ENCODE assay signal across 1 cellular context in genomic region chr5:1190915-1191314, GRCh38.
TF ChIP-seq lines count a peak whose summit lies in the region.

No MANE protein-coding gene starts in this region.

TF ChIP-seq in K562, 482 proteins besides CTCF, POLR2A, EP300 and RAD21 (continues in another document):
- TF ChIP-seq CHD1 (IDR thresholded peaks at IDR 0.05; ENCODE audit: low read length): no peak
- no peak for TF ChIP-seq FOS (IDR thresholded peaks at IDR 0.05; ENCODE audit: extremely low read depth, insufficient read length)
- no peak for TF ChIP-seq ZBTB12 (CRISPR knock-in tag; IDR thresholded peaks at IDR 0.05)
- no peak for TF ChIP-seq SMAD4 (CRISPR knock-in tag; conservative IDR thresholded peaks at IDR 0.05)
- TF ChIP-seq SMAD2 (IDR thresholded peaks at IDR 0.05; ENCODE audit: low read depth, low read length): no peak
- no peak for TF ChIP-seq CBFA2T3 (IDR thresholded peaks at IDR 0.05)
- no peak for TF ChIP-seq TCF7L2 (IDR thresholded peaks at IDR 0.05; ENCODE audit: low read depth, low read length)
- TF ChIP-seq HDAC2 (IDR thresholded peaks at IDR 0.05): no peak
- peak; percentile 55 for TF ChIP-seq L3MBTL2 (IDR thresholded peaks at IDR 0.05)
- no peak for TF ChIP-seq ZNF79 (CRISPR knock-in tag; IDR thresholded peaks at IDR 0.05; ENCODE audit: low read depth)
- TF ChIP-seq ZNF23 (CRISPR knock-in tag; IDR thresholded peaks at IDR 0.05): no peak
- TF ChIP-seq NELFE (IDR thresholded peaks at IDR 0.05; ENCODE audit: insufficient read depth, insufficient read length): no peak
- TF ChIP-seq ATF7 (IDR thresholded peaks at IDR 0.05): no peak
- no peak for TF ChIP-seq YY1 (IDR thresholded peaks at IDR 0.05; ENCODE audit: borderline replicate concordance in 1 of 3, control insufficient read depth in 1 of 3, extremely low read depth in 1 of 3, insufficient read depth in 3 of 3, insufficient read length in 1 of 3, insufficient replicate concordance in 2 of 3, low read depth in 1 of 3, low read length in 2 of 3)
- peak; percentile 65; the same call in 1 of the 2 replicates for TF ChIP-seq ELF4 (CRISPR knock-in tag; IDR thresholded peaks at IDR 0.05)
- TF ChIP-seq RBM25 (IDR thresholded peaks at IDR 0.05; ENCODE audit: low read depth, low read length, severe bottlenecking): no peak
- no peak for TF ChIP-seq KAT2B (IDR thresholded peaks at IDR 0.05; ENCODE audit: low read depth, low read length)
- TF ChIP-seq NRF1 (conservative IDR thresholded peaks at IDR 0.05 in 1 of 2, IDR thresholded peaks at IDR 0.05 in 1 of 2): no peak
- TF ChIP-seq SP1 (CRISPR knock-in tag; IDR thresholded peaks at IDR 0.05): no peak
- no peak for TF ChIP-seq GATAD2A (IDR thresholded peaks at IDR 0.05)
- TF ChIP-seq PHTF2 (CRISPR knock-in tag; IDR thresholded peaks at IDR 0.05): no peak
- TF ChIP-seq ZBTB26 (CRISPR knock-in tag; IDR thresholded peaks at IDR 0.05): no peak
- no peak for TF ChIP-seq TRIM28 (IDR thresholded peaks at IDR 0.05)
- no peak for TF ChIP-seq STAG1 (CRISPR knock-in tag; IDR thresholded peaks at IDR 0.05; ENCODE audit: borderline replicate concordance)
- TF ChIP-seq TAF15 (IDR thresholded peaks at IDR 0.05; ENCODE audit: low read depth, low read length): no peak
- TF ChIP-seq ZNF408 (CRISPR knock-in tag; IDR thresholded peaks at IDR 0.05; ENCODE audit: low read depth): no peak
- no peak for TF ChIP-seq NONO (IDR thresholded peaks at IDR 0.05; ENCODE audit: low read depth in 2 of 2, low read length in 1 of 2)
- TF ChIP-seq SRSF9 (IDR thresholded peaks at IDR 0.05; ENCODE audit: borderline replicate concordance, low read depth, low read length): no peak
- TF ChIP-seq DLX4 (CRISPR knock-in tag; IDR thresholded peaks at IDR 0.05): no peak
- no peak for TF ChIP-seq POLR2AphosphoS2 (IDR thresholded peaks at IDR 0.05; ENCODE audit: low read length)
- no peak for TF ChIP-seq FOXM1 (IDR thresholded peaks at IDR 0.05; ENCODE audit: low read depth)
- TF ChIP-seq FOXM1 (CRISPR knock-in tag; IDR thresholded peaks at IDR 0.05; ENCODE audit: low read depth): no peak
- TF ChIP-seq FOSL1 (tag; conservative IDR thresholded peaks at IDR 0.05): no peak
- no peak for TF ChIP-seq HEY1 (CRISPR knock-in tag; IDR thresholded peaks at IDR 0.05; ENCODE audit: borderline replicate concordance)
- no peak for TF ChIP-seq PTBP1 (IDR thresholded peaks at IDR 0.05; ENCODE audit: low read depth, low read length)
- no peak for TF ChIP-seq ZNF280A (IDR thresholded peaks at IDR 0.05; ENCODE audit: low read depth, partially characterized antibody)
- TF ChIP-seq ZNF316 (IDR thresholded peaks at IDR 0.05): no peak
- TF ChIP-seq MBD2 (IDR thresholded peaks at IDR 0.05; ENCODE audit: borderline replicate concordance, low read depth): no peak
- TF ChIP-seq ARID3A (IDR thresholded peaks at IDR 0.05; ENCODE audit: borderline replicate concordance, low read depth, low read length): no peak
- TF ChIP-seq SMARCC2 (IDR thresholded peaks at IDR 0.05; ENCODE audit: low read depth): no peak
- no peak for TF ChIP-seq BRF1 (IDR thresholded peaks at IDR 0.05; ENCODE audit: borderline replicate concordance, extremely low read depth, insufficient read length)
- TF ChIP-seq ZNF449 (CRISPR knock-in tag; IDR thresholded peaks at IDR 0.05): peak; percentile 70; the same call in 1 of the 2 replicates
- TF ChIP-seq GABPA (tag; conservative IDR thresholded peaks at IDR 0.05; ENCODE audit: low read depth): 0 out of 2 replicates have a peak, but pooled peaks have one; percentile 38
- no peak for TF ChIP-seq THAP7 (CRISPR knock-in tag; IDR thresholded peaks at IDR 0.05)
- TF ChIP-seq WHSC1 (IDR thresholded peaks at IDR 0.05; ENCODE audit: low read length): no peak
- TF ChIP-seq DNMT1 (IDR thresholded peaks at IDR 0.05): no peak
- no peak for TF ChIP-seq TEAD4 (IDR thresholded peaks at IDR 0.05; ENCODE audit: low read length)
- TF ChIP-seq TEAD4 (CRISPR knock-in tag; IDR thresholded peaks at IDR 0.05; ENCODE audit: borderline replicate concordance): no peak
- TF ChIP-seq POLR2AphosphoS5 (IDR thresholded peaks at IDR 0.05; ENCODE audit: control insufficient read depth, insufficient read depth, low read depth, low read length): no peak
- no peak for TF ChIP-seq TOE1 (IDR thresholded peaks at IDR 0.05; ENCODE audit: borderline replicate concordance)
- no peak for TF ChIP-seq TOE1 (CRISPR knock-in tag; IDR thresholded peaks at IDR 0.05; ENCODE audit: borderline replicate concordance, low read depth)
- no peak for TF ChIP-seq ZNF740 (CRISPR knock-in tag; IDR thresholded peaks at IDR 0.05)
- TF ChIP-seq ZNF740 (tag; IDR thresholded peaks at IDR 0.05): no peak
- no peak for TF ChIP-seq ZNF707 (CRISPR knock-in tag; conservative IDR thresholded peaks at IDR 0.05)
- no peak for TF ChIP-seq ZNF696 (CRISPR knock-in tag; conservative IDR thresholded peaks at IDR 0.05)
- 0 out of 2 replicates have a peak, but pooled peaks have one; percentile 26 for TF ChIP-seq GMEB1 (CRISPR knock-in tag; IDR thresholded peaks at IDR 0.05)
- TF ChIP-seq USF2 (CRISPR knock-in tag; IDR thresholded peaks at IDR 0.05): no peak
- TF ChIP-seq CEBPZ (IDR thresholded peaks at IDR 0.05; ENCODE audit: borderline replicate concordance, low read depth, low read length): no peak
